ENCODE assay signal across 28 cellular contexts in the genomic region with DNA sequence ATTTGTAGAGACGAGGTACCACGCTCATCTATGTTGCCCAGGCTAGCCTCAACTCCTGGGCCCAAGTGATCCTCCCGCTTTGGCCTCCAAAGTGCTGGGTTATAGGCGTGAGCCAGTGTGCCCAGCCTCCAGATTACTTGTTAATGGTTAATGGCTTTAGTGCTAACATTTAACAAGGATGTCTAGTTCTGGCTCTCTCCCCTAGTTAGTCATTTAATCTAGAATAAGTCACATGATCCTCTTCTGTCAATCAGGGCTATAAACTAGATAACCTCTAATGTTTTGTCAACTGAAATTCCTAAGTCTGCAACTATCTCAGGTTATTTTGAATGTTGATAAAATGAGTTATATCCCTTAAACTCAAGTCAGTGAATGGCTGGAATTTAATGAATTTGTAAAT. TPM values are rescaled to one million over a fixed set of nuclear protein-coding genes. Genes with fewer than 3 reads are reported as not detected.
"Had no signal": no experiment of that assay in that cellular context is flagged by ENCODE, and none has a peak within 500 bp of the region (broad histone marks: within the 10 kb centered on the region; RNA-seq: fewer than 3 reads in every experiment).

No MANE protein-coding gene starts in this region.

- H3K27ac Mint-ChIP-seq: activated CD4-positive, alpha-beta memory T cell treated with anti-CD3 and anti-CD28 coated beads for 36 hours; activated CD4-positive, alpha-beta T cell treated with anti-CD3 and anti-CD28 coated beads, Interleukin-2, amount 10 ng/mL, durations not matched to agents 24 days and 14 days; activated T-cell treated with anti-CD3 and anti-CD28 coated beads, Interleukin-2, amount 50 U/mL, for 24 hours; immature natural killer cell; nephron; stimulated activated naive B cell treated with anti-CD40 and anti-IgM and Interleukin-4, amounts not matched to agents 10 μg/mL and 1 μg/mL and 100 μg/mL, for 72 hours had no signal

- H3K27ac ChIP-seq: gastroesophageal sphincter, left ventricle myocardium inferior, neutrophil, tibial nerve had no signal

- ATAC-seq: activated T-helper 17 cell treated with anti-CD3 and anti-CD28 coated beads, Interleukin-2, amount 50 U/mL, for 72 hours; gastroesophageal sphincter; stimulated activated naive B cell treated with anti-CD40 and anti-IgM and Interleukin-4, amounts not matched to agents 10 μg/mL and 1 μg/mL and 100 μg/mL, for 72 hours had no signal

- H3K4me3 ChIP-seq: gastroesophageal sphincter, left ventricle myocardium inferior, lung, right lobe of liver, tibial nerve had no signal

- DNase-seq: activated CD4-positive, alpha-beta memory T cell treated with anti-CD3 and anti-CD28 coated beads for 36 hours; activated CD4-positive, alpha-beta T cell treated with anti-CD3 and anti-CD28 coated beads, Interleukin-2, amount 10 ng/mL, durations not matched to agents 24 days and 14 days; activated CD4-positive, CD25-positive, alpha-beta regulatory T cell treated with anti-CD3 and anti-CD28 coated beads, Interleukin-2, amount 50 U/mL, for 72 hours; activated CD8-positive, alpha-beta memory T cell treated with anti-CD3 and anti-CD28 coated beads, Interleukin-2, amount 50 U/mL, for 48 hours; activated gamma-delta T cell treated with Interleukin-2 at 50 U/mL for 16 hours; activated naive CD4-positive, alpha-beta T cell treated with anti-CD3 and anti-CD28 coated beads, Interleukin-2, amount 50 U/mL, for 16 hours; activated T-cell treated with anti-CD3 and anti-CD28 coated beads, Interleukin-2, amount 50 U/mL, for 24 hours; amygdala; caudate nucleus; head of caudate nucleus; hypothalamus; immature natural killer cell; left ventricle myocardium inferior; mesendoderm; right lobe of liver; stimulated activated CD4-positive, alpha-beta T cell treated with anti-CD3 and anti-CD28 coated beads, Interleukin-4, amount 100 ng/mL, for 24 hours; stimulated activated CD8-positive, alpha-beta memory T cell treated with anti-CD3 and anti-CD28 coated beads, Interleukin-4, amount 100 ng/mL, for 48 hours; stimulated activated naive B cell treated with anti-CD40 and anti-IgM and Interleukin-4, amounts not matched to agents 10 μg/mL and 1 μg/mL and 100 μg/mL, for 72 hours; T-helper 2 cell had no signal

- FAIRE-seq: endothelial cell of umbilical vein had no signal

- H3K27me3 Mint-ChIP-seq: activated CD4-positive, alpha-beta memory T cell treated with anti-CD3 and anti-CD28 coated beads for 36 hours; activated CD4-positive, alpha-beta T cell treated with anti-CD3 and anti-CD28 coated beads, Interleukin-2, amount 10 ng/mL, durations not matched to agents 24 days and 14 days; activated T-cell treated with anti-CD3 and anti-CD28 coated beads, Interleukin-2, amount 50 U/mL, for 24 hours; activated T-helper 17 cell treated with anti-CD3 and anti-CD28 coated beads, Interleukin-2, amount 50 U/mL, for 72 hours; stimulated activated naive B cell treated with anti-CD40 and anti-IgM and Interleukin-4, amounts not matched to agents 10 μg/mL and 1 μg/mL and 100 μg/mL, for 72 hours had no signal

- H3K4me1 ChIP-seq: gastroesophageal sphincter, left ventricle myocardium inferior had no signal

- H3K9me3 Mint-ChIP-seq: activated CD4-positive, alpha-beta memory T cell treated with anti-CD3 and anti-CD28 coated beads for 36 hours; activated CD4-positive, alpha-beta T cell treated with anti-CD3 and anti-CD28 coated beads, Interleukin-2, amount 10 ng/mL, durations not matched to agents 24 days and 14 days; activated T-cell treated with anti-CD3 and anti-CD28 coated beads, Interleukin-2, amount 50 U/mL, for 24 hours; activated T-helper 17 cell treated with anti-CD3 and anti-CD28 coated beads, Interleukin-2, amount 50 U/mL, for 72 hours; immature natural killer cell; nephron; stimulated activated naive B cell treated with anti-CD40 and anti-IgM and Interleukin-4, amounts not matched to agents 10 μg/mL and 1 μg/mL and 100 μg/mL, for 72 hours had no signal

- H3K4me1 Mint-ChIP-seq: activated CD4-positive, alpha-beta T cell treated with anti-CD3 and anti-CD28 coated beads, Interleukin-2, amount 10 ng/mL, durations not matched to agents 24 days and 14 days; activated T-helper 17 cell treated with anti-CD3 and anti-CD28 coated beads, Interleukin-2, amount 50 U/mL, for 72 hours; nephron had no signal

- H3K4me3 Mint-ChIP-seq: activated CD4-positive, alpha-beta memory T cell treated with anti-CD3 and anti-CD28 coated beads for 36 hours; activated CD4-positive, alpha-beta T cell treated with anti-CD3 and anti-CD28 coated beads, Interleukin-2, amount 10 ng/mL, durations not matched to agents 24 days and 14 days; activated T-cell treated with anti-CD3 and anti-CD28 coated beads, Interleukin-2, amount 50 U/mL, for 24 hours; activated T-helper 17 cell treated with anti-CD3 and anti-CD28 coated beads, Interleukin-2, amount 50 U/mL, for 72 hours; immature natural killer cell; nephron; stimulated activated naive B cell treated with anti-CD40 and anti-IgM and Interleukin-4, amounts not matched to agents 10 μg/mL and 1 μg/mL and 100 μg/mL, for 72 hours had no signal

- H3K9me3 ChIP-seq: gastroesophageal sphincter, left ventricle myocardium inferior, neutrophil, right lobe of liver, tibial nerve had no signal

RNA-seq across cellular contexts. Expression of gene DEPDC4, which starts 50.5 kb away (rescaled TPM):
- total RNA-seq: mononuclear cell, myocyte had no signal
